In the genomic region with DNA sequence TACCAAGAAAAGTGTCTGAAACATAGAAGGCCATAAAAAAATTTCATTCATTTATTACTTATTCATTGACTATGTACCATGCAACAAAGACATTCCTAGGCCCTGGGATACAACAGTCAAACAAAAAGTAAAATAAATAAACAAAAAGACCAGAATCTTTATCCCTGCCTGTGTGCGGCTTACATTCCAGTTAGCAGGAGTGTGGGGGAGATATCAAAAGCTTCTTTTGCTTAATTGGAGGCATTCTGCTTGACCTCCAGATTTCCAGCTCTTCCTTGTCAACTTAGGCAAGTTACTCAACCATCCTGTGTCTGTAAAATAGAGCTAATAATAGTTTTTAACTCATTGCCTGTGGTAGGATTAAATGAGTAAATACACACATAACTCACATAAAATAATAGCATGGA, we compare ENCODE assay signal across 28 cellular contexts.
DNase-seq lines count a peak whose midpoint lies in the region; ATAC-seq and TF ChIP-seq lines count a peak whose summit lies in the region.
"Had no signal": no experiment of that assay in that cellular context is flagged by ENCODE, and none has a peak within 500 bp of the region (broad histone marks: within the 10 kb centered on the region; RNA-seq: fewer than 3 reads in every experiment).

No MANE protein-coding gene starts in this region.

- no peak overlapping the region for H3K4me3 ChIP-seq in AG04449 (ENCODE audit: low read depth, low read length)
- no peak overlapping the region for H3K4me3 ChIP-seq in choroid plexus epithelial cell (ENCODE audit: low read depth, low read length)
- H3K4me3 ChIP-seq in mesenchymal stem cell (ENCODE audit: insufficient read depth in 1 of 2, low read depth in 1 of 2, low read length in 2 of 2), result no peak overlapping the region
- H3K4me3 ChIP-seq: BLaER1 treated with 17β-estradiol and CSF1 and Interleukin-3, amounts not matched to agents 10 nM and 100 nM; coronary artery had no signal

- DNase-seq in AG04449 (ENCODE audit: low read depth, low spot score) (peak; percentile 65), HS-27A (ENCODE audit: low read depth) (peak; percentile 22), choroid plexus epithelial cell (ENCODE audit: low read depth) (peak; percentile 79), mesenchymal stem cell (peak; percentile 83), hippocampal formation (lab: John Stamatoyannopoulos, UW) (no peak), T1000 (lab: John Stamatoyannopoulos, UW) (no peak)
- no peak for DNase-seq in stimulated activated naive CD8-positive, alpha-beta T cell treated with anti-CD3 and anti-CD28 coated beads, Interleukin-15, amount 100 ng/mL, for 72 hours
- DNase-seq: activated CD4-positive, alpha-beta T cell treated with anti-CD3 and anti-CD28 coated beads for 4 hours; Calu3; foreskin melanocyte; KBM-7; kidney; NCI-H1694 treated with DMSO at 0.1 percent for 48 hours; NCI-H2227 treated with DMSO at 0.1 percent for 48 hours; PC-3; SHP77; stimulated activated CD4-positive, alpha-beta T cell treated with anti-CD3 and anti-CD28 coated beads, Interleukin-2, amount 100 ng/mL, for 24 hours; T-helper 1 cell; trophoblast cell had no signal

- no peaks in the 10 kb centered on the region for H3K27me3 Mint-ChIP-seq in stimulated activated naive CD8-positive, alpha-beta T cell treated with anti-CD3 and anti-CD28 coated beads, Interleukin-15, amount 100 ng/mL, for 72 hours
- H3K27me3 Mint-ChIP-seq: activated naive CD8-positive, alpha-beta T cell; activated T-helper 17 cell treated with anti-CD3 and anti-CD28 coated beads, Interleukin-2, amount 50 U/mL, for 72 hours; progenitor cell of endocrine pancreas; stimulated activated naive CD8-positive, alpha-beta T cell treated with anti-CD3 and anti-CD28 coated beads, Interleukin-15, Interleukin-2, amounts not matched to agents 100 ng/mL and 50 ng/mL, for 24 hours had no signal

- H3K27ac Mint-ChIP-seq in stimulated activated naive CD8-positive, alpha-beta T cell treated with anti-CD3 and anti-CD28 coated beads, Interleukin-15, amount 100 ng/mL, for 72 hours, result no peak overlapping the region
- H3K27ac Mint-ChIP-seq: activated naive CD8-positive, alpha-beta T cell; activated T-helper 17 cell treated with anti-CD3 and anti-CD28 coated beads, Interleukin-2, amount 50 U/mL, for 72 hours; stimulated activated naive CD8-positive, alpha-beta T cell treated with anti-CD3 and anti-CD28 coated beads, Interleukin-15, Interleukin-2, amounts not matched to agents 100 ng/mL and 50 ng/mL, for 24 hours had no signal

- H2BK12ac ChIP-seq in mesenchymal stem cell (ENCODE audit: low read length in 2 of 2), result no peak overlapping the region

- H3K4ac ChIP-seq in mesenchymal stem cell (ENCODE audit: low read depth in 1 of 2, low read length in 2 of 2), result no peak overlapping the region

- no peaks in the 10 kb centered on the region for H3K79me1 ChIP-seq in mesenchymal stem cell (replicated peaks; ENCODE audit: low read length, poor library complexity, severe bottlenecking)

- H3K23ac ChIP-seq in mesenchymal stem cell (ENCODE audit: low read length in 2 of 2), result no peak overlapping the region

- CTCF ChIA-PET in AG04449 (lab: Yijun Ruan, JAX), result interaction anchor here (0.9 kb wide), 1 partner anchor 218 kb away, joined by 3 read pairs; no protein-coding TSS in a partner anchor

- no peak overlapping the region for H2AFZ ChIP-seq in mesenchymal stem cell (ENCODE audit: low read depth, low read length)

- peaks cover 2% of the 10 kb centered on the region for H3K4me1 ChIP-seq in mesenchymal stem cell (ENCODE audit: control insufficient read depth, insufficient read depth, low read depth, low read length)

- H3K27me3 ChIP-seq in mesenchymal stem cell (ENCODE audit: control insufficient read depth in 1 of 2, insufficient read depth in 1 of 2, low read length in 2 of 2), result no peaks in the 10 kb centered on the region
- H3K27me3 ChIP-seq: BLaER1 treated with 17β-estradiol and CSF1 and Interleukin-3, amounts not matched to agents 10 nM and 100 nM had no signal

- H3K9me3 ChIP-seq in mesenchymal stem cell (ENCODE audit: control insufficient read depth, low read length), result no peaks in the 10 kb centered on the region

- no peak overlapping the region for H3K18ac ChIP-seq in mesenchymal stem cell (ENCODE audit: low read depth in 1 of 2, low read length in 2 of 2)

- no peak overlapping the region for H3K9ac ChIP-seq in mesenchymal stem cell (ENCODE audit: low read length)
- H3K9ac ChIP-seq: BLaER1 treated with 17β-estradiol and CSF1 and Interleukin-3, amounts not matched to agents 10 nM and 100 nM had no signal

- H3K36me3 ChIP-seq in mesenchymal stem cell (ENCODE audit: control insufficient read depth in 1 of 2, insufficient read depth in 2 of 2, low read depth in 1 of 2, low read length in 2 of 2), result no peaks in the 10 kb centered on the region
- H3K36me3 ChIP-seq: BLaER1 treated with 17β-estradiol and CSF1 and Interleukin-3, amounts not matched to agents 10 nM and 100 nM had no signal

- no peak overlapping the region for H2AK5ac ChIP-seq in mesenchymal stem cell (ENCODE audit: low read length, severe bottlenecking)

- H3K4me1 Mint-ChIP-seq in stimulated activated naive CD8-positive, alpha-beta T cell treated with anti-CD3 and anti-CD28 coated beads, Interleukin-15, amount 100 ng/mL, for 72 hours, result no peaks in the 10 kb centered on the region
- H3K4me1 Mint-ChIP-seq: activated T-helper 17 cell treated with anti-CD3 and anti-CD28 coated beads, Interleukin-2, amount 50 U/mL, for 72 hours had no signal

- H3K4me3 Mint-ChIP-seq in stimulated activated naive CD8-positive, alpha-beta T cell treated with anti-CD3 and anti-CD28 coated beads, Interleukin-15, amount 100 ng/mL, for 72 hours, result no peak overlapping the region
- H3K4me3 Mint-ChIP-seq: activated naive CD8-positive, alpha-beta T cell; activated T-helper 17 cell treated with anti-CD3 and anti-CD28 coated beads, Interleukin-2, amount 50 U/mL, for 72 hours; nephron; stimulated activated naive CD8-positive, alpha-beta T cell treated with anti-CD3 and anti-CD28 coated beads, Interleukin-15, Interleukin-2, amounts not matched to agents 100 ng/mL and 50 ng/mL, for 24 hours had no signal

- H2BK120ac ChIP-seq in mesenchymal stem cell (ENCODE audit: low read depth, low read length), result no peak overlapping the region

- H4K8ac ChIP-seq in mesenchymal stem cell (ENCODE audit: low read length), result no peak overlapping the region

- POLR2A ChIA-PET in AG04449 (lab: Yijun Ruan, JAX), result interaction anchor here (0.6 to 1.0 kb wide), 3 partner anchors 128 to 222 kb away, joined by 3 read pairs; no protein-coding TSS in a partner anchor

- TF ChIP-seq CTCF in AG04449 (IDR thresholded peaks at IDR 0.05; ENCODE audit: insufficient read depth, low read length, missing control alignments) (no peak), choroid plexus epithelial cell (conservative IDR thresholded peaks at IDR 0.05; ENCODE audit: low read depth, low read length) (no peak)

- H3K14ac ChIP-seq in mesenchymal stem cell (ENCODE audit: low read length in 2 of 2), result no peak overlapping the region

- 0% methylated on average over 1 of the region's 1 CpG for WGBS in mesenchymal stem cell

- H3K4me2 ChIP-seq in mesenchymal stem cell (ENCODE audit: low read length, poor library complexity, severe bottlenecking), result no peak overlapping the region
- H3K4me2 ChIP-seq: BLaER1 treated with 17β-estradiol and CSF1 and Interleukin-3, amounts not matched to agents 10 nM and 100 nM had no signal

- peaks cover 4 to 10% of the 10 kb centered on the region in 2 donors for H3K9me3 Mint-ChIP-seq in stimulated activated naive CD8-positive, alpha-beta T cell treated with anti-CD3 and anti-CD28 coated beads, Interleukin-15, amount 100 ng/mL, for 72 hours
- H3K9me3 Mint-ChIP-seq: nephron had no signal

- H2BK15ac ChIP-seq in mesenchymal stem cell (ENCODE audit: low read depth, poor library complexity, severe bottlenecking), result no peak overlapping the region

- ATAC-seq in HG02970 (IDR thresholded peaks at IDR 0.05; ENCODE audit: low FRiP score, unreplicated experiment), result no peak
- ATAC-seq in stimulated activated naive CD8-positive, alpha-beta T cell treated with anti-CD3 and anti-CD28 coated beads, Interleukin-15, amount 100 ng/mL, for 72 hours, result no peak
- ATAC-seq: activated T-helper 17 cell treated with anti-CD3 and anti-CD28 coated beads, Interleukin-2, amount 50 U/mL, for 72 hours; PC-3 had no signal

- peak overlapping the region; percentile 8 for H3K27ac ChIP-seq in mesenchymal stem cell (ENCODE audit: low read length, poor library complexity, severe bottlenecking)
- H3K27ac ChIP-seq: 22Rv1; BLaER1 treated with 17β-estradiol and CSF1 and Interleukin-3, amounts not matched to agents 10 nM and 100 nM; coronary artery had no signal

- H4K91ac ChIP-seq in mesenchymal stem cell (ENCODE audit: low read length), result no peak overlapping the region

- no peak overlapping the region for H2BK5ac ChIP-seq in mesenchymal stem cell (ENCODE audit: low read depth, low read length, poor library complexity, severe bottlenecking)

Comparison
In these comparisons a context has a peak if more than half of its experiments do, and no peak if none do; other contexts are left out.
1. DNase-seq: peak in AG04449 (single experiment), HS-27A (single experiment), choroid plexus epithelial cell (single experiment) and mesenchymal stem cell (single experiment); none in stimulated activated naive CD8-positive, alpha-beta T cell treated with anti-CD3 and anti-CD28 coated beads, Interleukin-15, amount 100 ng/mL, for 72 hours (0 of 2), hippocampal formation (0 of 2) and T1000 (single experiment).